ENCODE assay signal across 1 cellular context in genomic region chr16:67841198-67841815, GRCh38.
TF ChIP-seq lines count a peak whose summit lies in the region.

No MANE protein-coding gene starts in this region.

TF ChIP-seq in H1, 55 proteins besides CTCF, POLR2A, EP300 and RAD21:
- TF ChIP-seq ASH2L (IDR thresholded peaks at IDR 0.05; ENCODE audit: low read length): peak; percentile 88
- TF ChIP-seq BRCA1 (IDR thresholded peaks at IDR 0.05; ENCODE audit: low read depth, low read length): no peak
- TF ChIP-seq SIRT6 (IDR thresholded peaks at IDR 0.05; ENCODE audit: low read length): no peak
- TF ChIP-seq BACH1 (IDR thresholded peaks at IDR 0.05; ENCODE audit: low read length): no peak
- TF ChIP-seq YY1 (IDR thresholded peaks at IDR 0.05; ENCODE audit: low read depth, low read length): peak; percentile 87
- TF ChIP-seq, protein P1, sequence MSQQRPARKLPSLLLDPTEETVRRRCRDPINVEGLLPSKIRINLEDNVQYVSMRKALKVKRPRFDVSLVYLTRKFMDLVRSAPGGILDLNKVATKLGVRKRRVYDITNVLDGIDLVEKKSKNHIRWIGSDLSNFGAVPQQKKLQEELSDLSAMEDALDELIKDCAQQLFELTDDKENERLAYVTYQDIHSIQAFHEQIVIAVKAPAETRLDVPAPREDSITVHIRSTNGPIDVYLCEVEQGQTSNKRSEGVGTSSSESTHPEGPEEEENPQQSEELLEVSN (IDR thresholded peaks at IDR 0.05): peak; percentile 76; the same call in 1 of the 2 replicates
- TF ChIP-seq, protein P2, sequence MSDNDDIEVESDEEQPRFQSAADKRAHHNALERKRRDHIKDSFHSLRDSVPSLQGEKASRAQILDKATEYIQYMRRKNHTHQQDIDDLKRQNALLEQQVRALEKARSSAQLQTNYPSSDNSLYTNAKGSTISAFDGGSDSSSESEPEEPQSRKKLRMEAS (IDR thresholded peaks at IDR 0.05): peak; percentile 53
- TF ChIP-seq PHF8 (conservative IDR thresholded peaks at IDR 0.05; ENCODE audit: low read depth, low read length): 0 out of 2 replicates have a peak, but pooled peaks have one; percentile 49
- TF ChIP-seq SIN3A (conservative IDR thresholded peaks at IDR 0.05 in 1 of 2, IDR thresholded peaks at IDR 0.05 in 1 of 2; ENCODE audit: low read depth in 1 of 2, low read length in 2 of 2): 0 out of 4 replicates have a peak, but pooled peaks of 1 of the 2 experiments have one; percentile 14
